ENCODE assay signal across 11 cellular contexts in genomic region chr1:214386747-214387146, GRCh38.
DNase-seq lines count a peak whose midpoint lies in the region; ATAC-seq and TF ChIP-seq lines count a peak whose summit lies in the region.
"Had no signal": no experiment of that assay in that cellular context is flagged by ENCODE, and none has a peak within 500 bp of the region (broad histone marks: within the 10 kb centered on the region; RNA-seq: fewer than 3 reads in every experiment).

No MANE protein-coding gene starts in this region.

- no peaks in the 10 kb centered on the region for H3K9me3 ChIP-seq in sigmoid colon

- CTCF ChIA-PET in RWPE1 (lab: Yijun Ruan, JAX), result interaction anchor here (0.6 to 1.4 kb wide), 2 partner anchors 23 to 199 kb away, joined by 3 to 5 read pairs; no protein-coding TSS in a partner anchor

- H3K4me3 ChIP-seq in epithelial cell of esophagus (ENCODE audit: low read length) (no peak overlapping the region), sigmoid colon (no peak overlapping the region)

- 88 to 90% methylated on average over 14 of the region's 14 CpGs for WGBS in sigmoid colon, 2 donors

- no peak for TF ChIP-seq CTCF in RWPE1 (conservative IDR thresholded peaks at IDR 0.05; ENCODE audit: low read depth)
- no peak for TF ChIP-seq CTCF in epithelial cell of esophagus (IDR thresholded peaks at IDR 0.05; ENCODE audit: insufficient read depth, low read depth, low read length, missing control alignments)
- no peak for TF ChIP-seq CTCF in sigmoid colon (IDR thresholded peaks at IDR 0.05)

- peak; percentile 68 for DNase-seq in HCEC 1CT
- peak; percentile 39 for DNase-seq in RWPE1 (ENCODE audit: low spot score)
- DNase-seq in epithelial cell of esophagus (ENCODE audit: low read depth), result peak; percentile 79
- no peak for DNase-seq in sigmoid colon
- no peak for DNase-seq in caudate nucleus (lab: John Stamatoyannopoulos, UW)
- DNase-seq: activated CD8-positive, alpha-beta memory T cell treated with anti-CD3 and anti-CD28 coated beads for 24 hours; amygdala; DMS153; occipital lobe had no signal

- TF ChIP-seq POLR2A in sigmoid colon (IDR thresholded peaks at IDR 0.05), result no peak

- no peaks in the 10 kb centered on the region for H3K27me3 ChIP-seq in sigmoid colon

- intact Hi-C loops in sigmoid colon (cut with DNase I), result no loop called here

- TF ChIP-seq EP300 in sigmoid colon (IDR thresholded peaks at IDR 0.05), result no peak

- no peak for ATAC-seq in GM18870 (IDR thresholded peaks at IDR 0.05; ENCODE audit: unreplicated experiment)
- no peak for ATAC-seq in GM21528 (IDR thresholded peaks at IDR 0.05; ENCODE audit: low FRiP score, unreplicated experiment)

- POLR2A ChIA-PET in RWPE1 (lab: Yijun Ruan, JAX; ENCODE audit: low non-redundant PET), result no interaction called here

- peaks cover 8 to 33% (median 14%) of the 10 kb centered on the region in 4 donors for H3K36me3 ChIP-seq in sigmoid colon

- peaks cover 0 to 9% (median 0%) of the 10 kb centered on the region in 4 donors for H3K4me1 ChIP-seq in sigmoid colon

- H3K27ac ChIP-seq in RWPE1 (peak overlapping the region; percentile 53), sigmoid colon (peak overlapping the region in 3 of 4 donors; percentile 40 to 59 (median 54)), caudate nucleus (ENCODE audit: low read depth, low read length) (no peak overlapping the region)

Comparison
In these comparisons a context has a peak if more than half of its experiments do, and no peak if none do; other contexts are left out.
1. DNase-seq: peak in HCEC 1CT (single experiment), RWPE1 (single experiment) and epithelial cell of esophagus (single experiment); none in sigmoid colon (single experiment) and caudate nucleus (0 of 61).